Comparison of ENCODE assay signal across 8 cellular contexts in the genomic region with DNA sequence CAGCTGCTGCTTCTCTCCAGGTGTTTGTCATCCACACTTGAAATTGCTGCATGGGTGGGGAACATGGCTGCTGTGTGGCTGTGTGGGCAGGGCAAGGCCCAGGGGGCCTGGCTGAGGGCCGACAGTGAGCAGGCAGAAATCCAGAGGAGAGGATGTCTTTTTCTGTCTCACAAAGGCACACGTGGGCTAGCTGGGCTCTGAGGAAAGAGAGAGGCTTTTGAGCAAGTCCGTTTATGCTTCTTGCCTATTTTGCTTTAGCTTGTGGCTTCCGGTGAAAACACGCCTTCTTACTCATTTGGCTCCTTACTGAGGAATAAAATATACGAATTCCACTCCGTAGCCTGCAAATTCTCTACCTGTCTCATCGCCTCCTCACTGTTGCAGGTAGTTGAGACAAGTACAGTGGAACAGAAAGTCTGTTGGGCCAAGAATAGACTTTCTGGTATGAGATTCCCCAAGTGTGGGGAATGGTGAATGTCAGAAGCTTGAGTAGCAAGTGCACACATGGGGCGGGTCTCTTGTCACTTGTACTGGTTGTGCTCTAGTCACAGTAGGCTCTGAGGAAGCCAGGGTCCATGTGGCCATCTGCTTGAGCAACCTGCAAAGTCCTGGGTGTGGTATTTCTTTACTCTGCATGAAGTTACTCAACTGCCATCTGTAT. TPM values are rescaled to one million over a fixed set of nuclear protein-coding genes. Genes with fewer than 3 reads are reported as not detected.
DNase-seq lines count a peak whose midpoint lies in the region; ATAC-seq and TF ChIP-seq lines count a peak whose summit lies in the region.

No MANE protein-coding gene starts in this region.

- H3K9me2 ChIP-seq in hepatocyte (replicated peaks; ENCODE audit: insufficient read depth): no peaks in the 10 kb centered on the region

- H3K4me3 ChIP-seq in hepatocyte (no peak overlapping the region), transverse colon (no peak overlapping the region)

- intact Hi-C loops in transverse colon (cut with DNase I; ENCODE audit: low total_unique reads): loop anchor here (10.0 kb wide), 1 partner anchor 141 kb away; no protein-coding TSS in a partner anchor

- no peak overlapping the region for H3K4me2 ChIP-seq in hepatocyte

- 89% methylated on average over 9 of the region's 9 CpGs for WGBS in hepatocyte (ENCODE audit: low lambda C conversion rate, missing lambda C conversion rate)
- 40 to 63% methylated on average over 1 to 9 of the region's 9 CpGs for WGBS in transverse colon (ENCODE audit: low coverage in 1 of 2), 2 donors

- TF ChIP-seq CTCF in hepatocyte (IDR thresholded peaks at IDR 0.05; ENCODE audit: poor library complexity) (no peak), transverse colon (IDR thresholded peaks at IDR 0.05) (no peak)

- H3K4me1 ChIP-seq in hepatocyte (ENCODE audit: insufficient read depth): peaks cover 8% of the 10 kb centered on the region
- peaks cover 9 to 40% (median 15%) of the 10 kb centered on the region in 4 donors for H3K4me1 ChIP-seq in transverse colon

- H3K27ac ChIP-seq in hepatocyte (peak overlapping the region; percentile 54), transverse colon (peak overlapping the region; percentile 19 to 49 (median 34))

- TF ChIP-seq POLR2A in transverse colon (IDR thresholded peaks at IDR 0.05): no peak

- peaks cover 6% of the 10 kb centered on the region for H3K79me2 ChIP-seq in hepatocyte

- DNase-seq in stimulated activated CD4-positive, alpha-beta T cell treated with anti-CD3 and anti-CD28 coated beads, Interleukin-12 subunit alpha, Interleukin-12 subunit beta, amount 100 ng/mL, for 48 hours (ENCODE audit: low read depth in 2 of 3, low spot score in 1 of 3): peak in 2 of 3 donors; percentile 19 to 22
- no peak for DNase-seq in stimulated activated CD4-positive, alpha-beta T cell treated with anti-CD3 and anti-CD28 coated beads, Interleukin-2, amount 100 ng/mL, for 48 hours
- peak; percentile 54 to 55 for DNase-seq in activated T-cell treated with anti-CD3 and anti-CD28 coated beads, Interleukin-2, amount 50 U/mL, for 48 hours
- DNase-seq in hepatocyte (ENCODE audit: low spot score) (peak; percentile 56), transverse colon (peak; percentile 54), LoVo (ENCODE audit: low spot score) (no peak), superior temporal gyrus (ENCODE audit: extremely low spot score) (no peak)

- no peaks in the 10 kb centered on the region for H4K20me1 ChIP-seq in hepatocyte (ENCODE audit: insufficient read depth, poor library complexity, severe bottlenecking)

- no peaks in the 10 kb centered on the region for H3K36me3 ChIP-seq in hepatocyte (replicated peaks; ENCODE audit: insufficient read depth, low read depth)
- H3K36me3 ChIP-seq in transverse colon: no peaks in the 10 kb centered on the region

- H3K9me3 ChIP-seq in hepatocyte (ENCODE audit: low read depth) (no peaks in the 10 kb centered on the region), transverse colon (no peaks in the 10 kb centered on the region)

- no peak overlapping the region for H2AFZ ChIP-seq in hepatocyte

- H3K27me3 ChIP-seq in hepatocyte (no peaks in the 10 kb centered on the region), transverse colon (no peaks in the 10 kb centered on the region)

- TF ChIP-seq EP300 in transverse colon (IDR thresholded peaks at IDR 0.05; ENCODE audit: low read depth): no peak

- no peak for ATAC-seq in GM18517 (IDR thresholded peaks at IDR 0.05; ENCODE audit: unreplicated experiment)

- in situ Hi-C loops in transverse colon (cut with MboI; ENCODE audit: low pct_ligation_motif_present in 1 of 4, low pct_unique_long_range_greater_than_20kb in 1 of 4, low sequenced_read_pairs in 3 of 4): loop anchor here in 2 of 4 donors (10.0 kb wide), 2 partner anchors 51 to 141 kb away; a partner anchor contains a TSS

RNA-seq across cellular contexts. Expression of a gene that starts 28.4 kb away (rescaled TPM):
- 47.6 TPM in 2 replicates for total RNA-seq in hepatocyte
- 44.9 and 54.6 TPM in 2 replicates for polyA plus RNA-seq in hepatocyte
- total RNA-seq in transverse colon: 100 to 1,000 TPM in 1 of 4 donors, 10 to 100 TPM in 3; 58.3 to 105 (median 65.8) TPM

RNA-seq across cellular contexts. Expression of a gene that starts 42.9 kb away (rescaled TPM):
- 0.28 and 0.43 TPM in 2 replicates for total RNA-seq in hepatocyte
- polyA plus RNA-seq in hepatocyte: 0.29 and 0.36 TPM in 2 replicates
- total RNA-seq in transverse colon: under 1 TPM; 0.41 to 0.79 (median 0.67) TPM

RNA-seq across cellular contexts. Expression of a gene that starts 48.0 kb away (rescaled TPM):
- 48.6 and 57.0 TPM in 2 replicates for total RNA-seq in hepatocyte
- polyA plus RNA-seq in hepatocyte: 45.9 and 56.5 TPM in 2 replicates
- 100 to 1,000 TPM in 2 of 4 donors, 10 to 100 TPM in 2; 22.3 to 140 (median 88.4) TPM for total RNA-seq in transverse colon

Comparison
In these comparisons a context has a peak if more than half of its experiments do, and no peak if none do; other contexts are left out.
1. DNase-seq: peak in stimulated activated CD4-positive, alpha-beta T cell treated with anti-CD3 and anti-CD28 coated beads, Interleukin-12 subunit alpha, Interleukin-12 subunit beta, amount 100 ng/mL, for 48 hours (2 of 3), activated T-cell treated with anti-CD3 and anti-CD28 coated beads, Interleukin-2, amount 50 U/mL, for 48 hours (2 of 2), hepatocyte (single experiment) and transverse colon (single experiment); none in stimulated activated CD4-positive, alpha-beta T cell treated with anti-CD3 and anti-CD28 coated beads, Interleukin-2, amount 100 ng/mL, for 48 hours (0 of 2), LoVo (single experiment) and superior temporal gyrus (single experiment).